10 cellular contexts compared by ENCODE assay signal in genomic region chr9:5338992-5339981, GRCh38. TPM values are rescaled to one million over a fixed set of nuclear protein-coding genes. Genes with fewer than 3 reads are reported as not detected.
A peak's percentile ranks its signal among the peaks of the same experiment; 100 is the strongest.
DNase-seq lines count a peak whose midpoint lies in the region; ATAC-seq, FAIRE-seq and TF ChIP-seq lines count a peak whose summit lies in the region.
"Not testable (repeated sequence)": the region's sequence is repeated elsewhere in the genome, so short reads cannot be mapped to it uniquely, and the experiment has no call there.
"Had no signal": no experiment of that assay in that cellular context is flagged by ENCODE, and none has a peak within 500 bp of the region (broad histone marks: within the 10 kb centered on the region; RNA-seq: fewer than 3 reads in every experiment).

RLN1 (minus strand) TSS chr9:5339876; CDS start chr9:5339746, 130 bp downstream.

- not testable (repeated sequence) for H3K9ac ChIP-seq in neuronal stem cell (ENCODE audit: low read depth, low read length, poor library complexity)

- H3K27me3 Mint-ChIP-seq in T-cell; activated naive CD8-positive, alpha-beta T cell treated with anti-CD3 and anti-CD28 coated beads, Interleukin-2, amount 10 ng/mL, durations not matched to agents 7 days and 5 days: not testable (repeated sequence)

- H4K8ac ChIP-seq in neuronal stem cell (ENCODE audit: low read depth, low read length), result not testable (repeated sequence)

- not testable (repeated sequence) for H3K36me3 Mint-ChIP-seq in T-cell; activated naive CD8-positive, alpha-beta T cell treated with anti-CD3 and anti-CD28 coated beads, Interleukin-2, amount 10 ng/mL, durations not matched to agents 7 days and 5 days

- H3K4me3 ChIP-seq in A549; neuronal stem cell (ENCODE audit: low read length in 2 of 2): not testable (repeated sequence)
- H3K4me3 ChIP-seq in heart left ventricle, result peak within 1 kb of the TSS in 8 of 12 donors; percentile 11 to 24 (median 20)

- H2BK120ac ChIP-seq in neuronal stem cell (ENCODE audit: low read depth, low read length), result not testable (repeated sequence)

- intact Hi-C loops in heart left ventricle (cut with DNase I), result not testable (repeated sequence)

- POLR2A ChIA-PET in A549 (lab: Yijun Ruan, JAX); T-cell (lab: Charles Lee): not testable (repeated sequence)
- POLR2A ChIA-PET in activated naive CD8-positive, alpha-beta T cell treated with anti-CD3 and anti-CD28 coated beads, Interleukin-2, amount 10 ng/mL, durations not matched to agents 7 days and 5 days (lab: Charles Lee), result interaction anchor here (0.9 kb wide), 1 partner anchor 9 kb away, joined by 5 read pairs; no protein-coding TSS in a partner anchor

- H2BK12ac ChIP-seq in neuronal stem cell (ENCODE audit: low read length), result not testable (repeated sequence)

- H3K4ac ChIP-seq in neuronal stem cell (ENCODE audit: low read length), result not testable (repeated sequence)

- H3K79me1 ChIP-seq in neuronal stem cell (ENCODE audit: low read depth, low read length), result not testable (repeated sequence)

- H3K4me1 Mint-ChIP-seq in T-cell, result peaks cover 29 to 34% (median 32%) of the 10 kb centered on the region in 3 donors
- peaks cover 23% of the 10 kb centered on the region for H3K4me1 Mint-ChIP-seq in activated naive CD8-positive, alpha-beta T cell treated with anti-CD3 and anti-CD28 coated beads, Interleukin-2, amount 10 ng/mL, durations not matched to agents 7 days and 5 days

- not testable (repeated sequence) for H3K36me3 ChIP-seq in heart left ventricle; neuronal stem cell (replicated peaks in 1 of 2; ENCODE audit: control insufficient read depth in 2 of 2, insufficient read depth in 2 of 2, low read length in 2 of 2)

- CTCF ChIA-PET in A549 (lab: Yijun Ruan, JAX), result not testable (repeated sequence)
- CTCF ChIA-PET in T-cell (lab: Charles Lee), result interaction anchor here in 1 of 2 donors (0.7 kb wide), 1 partner anchor 261 kb away, joined by 3 read pairs; no protein-coding TSS in a partner anchor

- peak within 1 kb of the TSS; percentile 32 for H3K4me2 ChIP-seq in A549
- peak within 1 kb of the TSS; percentile 32 for H3K4me2 ChIP-seq in neuronal stem cell (ENCODE audit: insufficient read depth, low read length, poor library complexity, severe bottlenecking)

- not testable (repeated sequence) for H2AK5ac ChIP-seq in neuronal stem cell (ENCODE audit: low read depth, low read length)

- not testable (repeated sequence) for H3K9me3 ChIP-seq in A549; heart left ventricle; neuronal stem cell (replicated peaks in 1 of 2; ENCODE audit: control insufficient read depth in 2 of 2, insufficient read depth in 1 of 2, low read depth in 1 of 2, low read length in 2 of 2)

- H2AFZ ChIP-seq in neuronal stem cell (ENCODE audit: low read length), result peak within 1 kb of the TSS; percentile 73

- H3K4me3 Mint-ChIP-seq in T-cell, result peak within 1 kb of the TSS; percentile 61 to 70 (median 63)
- H3K4me3 Mint-ChIP-seq in activated naive CD8-positive, alpha-beta T cell treated with anti-CD3 and anti-CD28 coated beads, Interleukin-2, amount 10 ng/mL, durations not matched to agents 7 days and 5 days, result peak within 1 kb of the TSS; percentile 76

- 17% methylated on average over 13 of the region's 50 CpGs for WGBS in A549 (ENCODE audit: missing lambda C conversion rate)
- whole genome bisulfite sequencing in heart left ventricle, 4 donors, result 22 to 38% (median 30%) methylated on average over 13 to 14 of the region's 50 CpGs
- no CpG with 5 or more reads among the region's 50 CpGs for WGBS in neuronal stem cell (ENCODE audit: extremely low coverage in 2 of 2, insufficient read length in 2 of 2, insufficient replicate concordance in 1 of 2), 2 donors

- not testable (repeated sequence) for TF ChIP-seq POLR2A in A549 (IDR thresholded peaks at IDR 0.05; ENCODE audit: low read length); heart left ventricle (IDR thresholded peaks at IDR 0.05)

- not testable (repeated sequence) for TF ChIP-seq CTCF in A549 (IDR thresholded peaks at IDR 0.05); heart left ventricle (IDR thresholded peaks at IDR 0.05)

- not testable (repeated sequence) for TF ChIP-seq RAD21 in A549 (conservative IDR thresholded peaks at IDR 0.05 in 1 of 2, IDR thresholded peaks at IDR 0.05 in 1 of 2)

- H3K4me1 ChIP-seq in A549; heart left ventricle; neuronal stem cell (ENCODE audit: control insufficient read depth in 2 of 2, insufficient read depth in 1 of 2, low read depth in 1 of 2, low read length in 2 of 2): not testable (repeated sequence)

- H3K27ac Mint-ChIP-seq in T-cell, result peak within 1 kb of the TSS; percentile 72 to 84
- peak within 1 kb of the TSS; percentile 73 for H3K27ac Mint-ChIP-seq in activated naive CD8-positive, alpha-beta T cell treated with anti-CD3 and anti-CD28 coated beads, Interleukin-2, amount 10 ng/mL, durations not matched to agents 7 days and 5 days

- not testable (repeated sequence) for H3K9me3 Mint-ChIP-seq in T-cell; activated naive CD8-positive, alpha-beta T cell treated with anti-CD3 and anti-CD28 coated beads, Interleukin-2, amount 10 ng/mL, durations not matched to agents 7 days and 5 days

- not testable (repeated sequence) for H3K18ac ChIP-seq in neuronal stem cell (ENCODE audit: low read length)

- not testable (repeated sequence) for H3K27ac ChIP-seq in A549; heart left ventricle; neuronal stem cell (replicated peaks; ENCODE audit: low read length)

- not testable (repeated sequence) for H3K27me3 ChIP-seq in heart left ventricle; neuronal stem cell (ENCODE audit: control insufficient read depth in 3 of 3, insufficient read depth in 3 of 3, low read depth in 1 of 3, low read length in 3 of 3)

- FAIRE-seq in A549 (lab: Jason Lieb, UNC), result peak; percentile 98

- TF ChIP-seq EP300 in A549 (IDR thresholded peaks at IDR 0.05), result not testable (repeated sequence)

- H4K91ac ChIP-seq in neuronal stem cell (ENCODE audit: low read depth, low read length, poor library complexity), result not testable (repeated sequence)

- H3K14ac ChIP-seq in neuronal stem cell (ENCODE audit: low read length), result not testable (repeated sequence)

- DNase-seq in A549 (ENCODE audit: low read depth in 1 of 2, low spot score in 1 of 2); heart left ventricle; neuronal stem cell (ENCODE audit: low spot score): not testable (repeated sequence)
- DNase-seq in T-cell, result peak in 14 of 34 experiments; percentile 1 to 39 (median 10)
- peak; percentile 45 for DNase-seq in activated naive CD8-positive, alpha-beta T cell treated with anti-CD3 and anti-CD28 coated beads, Interleukin-2, amount 10 ng/mL, durations not matched to agents 7 days and 5 days

- H2BK15ac ChIP-seq in neuronal stem cell (ENCODE audit: low read length), result not testable (repeated sequence)

- not testable (repeated sequence) for H3K23ac ChIP-seq in neuronal stem cell (ENCODE audit: low read depth, low read length, poor library complexity)

- not testable (repeated sequence) for H2BK5ac ChIP-seq in neuronal stem cell (ENCODE audit: low read length)

- ATAC-seq in A549 (peak; percentile 100), GM19025 (IDR thresholded peaks at IDR 0.05; ENCODE audit: low read depth, unreplicated experiment) (peak; percentile 100), HG02642 (IDR thresholded peaks at IDR 0.05; ENCODE audit: poor library complexity, unreplicated experiment) (peak; percentile 100), HG03558 (IDR thresholded peaks at IDR 0.05; ENCODE audit: extremely low read depth, unreplicated experiment) (peak; percentile 90), T-cell (replicated peaks in 1 of 4) (peak; percentile 96 to 98 (median 97)), heart left ventricle (peak; percentile 99 to 100 (median 100))
- peak; percentile 98 for ATAC-seq in activated naive CD8-positive, alpha-beta T cell treated with anti-CD3 and anti-CD28 coated beads, Interleukin-2, amount 10 ng/mL, durations not matched to agents 7 days and 5 days (ENCODE audit: low read depth)

RNA-seq across cellular contexts. Expression of gene RLN1, which starts in this region (rescaled TPM):
- polyA plus RNA-seq in A549 (2011; rRNA removed) (0.23 and 0.26 TPM in 2 replicates), A549 (2017; fragmentation: RNase III; extraction: RNeasy Plus Mini Kit Qiagen cat#74134 plus additional on column Dnase treatment) (0.13 to 0.26 TPM in 2 of 3 replicates, not detected in the other), heart left ventricle (under 1 TPM in 1 of 2 donors, not detected in 1; 0.18 TPM)
- 0.12 TPM in 1 of 2 replicates, not detected in the other for polyA plus RNA-seq in A549 (2012; cell fraction: cytosol; rRNA removed)
- not detected in 2 replicates for polyA plus RNA-seq in A549 (2012; cell fraction: nucleus; rRNA removed)
- not detected in 2 replicates for polyA minus RNA-seq in A549 (2011; rRNA and poly(A)+ RNA removed)
- total RNA-seq in T-cell (1 to 10 TPM; 1.6 to 4.8 (median 3.5) TPM), heart left ventricle (under 1 TPM in 2 of 9 donors, not detected in 7; 0.28 to 0.40 TPM)
- 1 to 10 TPM; 2.2 to 2.9 TPM for total RNA-seq in activated naive CD8-positive, alpha-beta T cell treated with anti-CD3 and anti-CD28 coated beads, Interleukin-2, amount 10 ng/mL, durations not matched to agents 7 days and 5 days
- 1.1 TPM for polyA plus RNA-seq in neuronal stem cell (2013, experiment 1 of 2)
- polyA plus RNA-seq in neuronal stem cell (2013, experiment 2 of 2), result 1.3 TPM
- total RNA-seq: A172, SJCRH30 had no signal

Comparison
In these comparisons a context has a peak if more than half of its experiments do, and no peak if none do; other contexts are left out.
1. Peak in ATAC-seq and H3K4me2 ChIP-seq in A549; RNA of the gene not detected or under 1 TPM.
2. Peak in ATAC-seq and H3K4me3 ChIP-seq in heart left ventricle; RNA of the gene not detected or under 1 TPM.